In the genomic region with DNA sequence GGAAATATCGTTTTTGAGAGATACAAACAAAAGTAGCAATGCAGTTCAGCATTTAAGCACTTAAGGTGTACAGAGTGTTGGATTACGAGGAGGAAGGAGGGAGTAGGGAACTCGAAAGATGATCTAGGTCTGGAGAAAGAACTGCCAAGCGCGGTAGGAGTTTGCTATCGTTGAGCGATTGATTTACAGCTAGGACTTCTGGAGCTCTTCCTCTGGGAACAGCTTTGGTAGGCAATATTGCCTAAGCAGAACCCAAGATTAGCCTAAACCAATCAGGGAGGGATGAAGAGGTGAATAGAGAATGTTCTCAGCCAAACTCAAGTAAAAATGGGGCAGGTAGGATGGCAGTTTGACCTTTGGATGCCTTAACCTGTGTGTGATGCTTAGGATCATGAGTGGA, we compare ENCODE assay signal across 8 cellular contexts. TPM values are rescaled to one million over a fixed set of nuclear protein-coding genes. Genes with fewer than 3 reads are reported as not detected.
DNase-seq lines count a peak whose midpoint lies in the region; ATAC-seq and TF ChIP-seq lines count a peak whose summit lies in the region.

No MANE protein-coding gene starts in this region.

- peak overlapping the region; percentile 62 to 98 (median 92) for H3K27ac Mint-ChIP-seq in naive thymus-derived CD8-positive, alpha-beta T cell

- peak overlapping the region; percentile 88 to 99 (median 96) for H3K4me3 Mint-ChIP-seq in naive thymus-derived CD8-positive, alpha-beta T cell

- peak overlapping the region; percentile 95 for H3K9ac ChIP-seq in BLaER1

- peaks cover 0 to 29% (median 1%) of the 10 kb centered on the region in 3 donors for H3K36me3 Mint-ChIP-seq in naive thymus-derived CD8-positive, alpha-beta T cell

- no peak for ATAC-seq in naive thymus-derived CD8-positive, alpha-beta T cell
- no peak for ATAC-seq in HG03097 (IDR thresholded peaks at IDR 0.05; ENCODE audit: low FRiP score, unreplicated experiment)

- peaks cover 58% of the 10 kb centered on the region for H4K20me1 ChIP-seq in BLaER1

- H3K27me3 Mint-ChIP-seq in naive thymus-derived CD8-positive, alpha-beta T cell: peaks cover 0 to 5% (median 0%) of the 10 kb centered on the region in 5 donors

- H3K4me2 ChIP-seq in BLaER1: peak overlapping the region; percentile 100

- H3K9me3 Mint-ChIP-seq in naive thymus-derived CD8-positive, alpha-beta T cell: no peaks in the 10 kb centered on the region

- peak overlapping the region; percentile 95 for H3K27ac ChIP-seq in BLaER1

- no peaks in the 10 kb centered on the region for H3K27me3 ChIP-seq in BLaER1

- H3K9me3 ChIP-seq in BLaER1: no peaks in the 10 kb centered on the region

- no peak for DNase-seq in LNCaP clone FGC (ENCODE audit: low read depth)
- peak; percentile 27 for DNase-seq in choroid plexus epithelial cell (ENCODE audit: low read depth)
- DNase-seq in naive thymus-derived CD8-positive, alpha-beta T cell: no peak
- no peak for DNase-seq in HPDE6-E6E7 (ENCODE audit: extremely low spot score)
- no peak for DNase-seq in NCI-H446 (lab: John Stamatoyannopoulos, UW)
- no peak for DNase-seq in T1000 (lab: John Stamatoyannopoulos, UW)

- H3K4me1 ChIP-seq in BLaER1: peaks cover 55% of the 10 kb centered on the region

- H3K36me3 ChIP-seq in BLaER1: peaks cover 27% of the 10 kb centered on the region

- H3K4me3 ChIP-seq in BLaER1 (peak overlapping the region; percentile 90), LNCaP clone FGC (ENCODE audit: low read depth, low read length) (peak overlapping the region; percentile 86), choroid plexus epithelial cell (ENCODE audit: low read depth, low read length) (peak overlapping the region; percentile 78)

- POLR2A ChIA-PET in naive thymus-derived CD8-positive, alpha-beta T cell (lab: Charles Lee): interaction anchor here (0.6 to 2.3 kb wide), 8 partner anchors 10 to 209 kb away, joined by 3 to 14 read pairs (median 8); a partner anchor contains a TSS

- no peak for TF ChIP-seq CTCF in LNCaP clone FGC (IDR thresholded peaks at IDR 0.05; ENCODE audit: control insufficient read depth, extremely low read depth, insufficient read depth)
- no peak for TF ChIP-seq CTCF in choroid plexus epithelial cell (conservative IDR thresholded peaks at IDR 0.05; ENCODE audit: low read depth, low read length)

- H3K4me1 Mint-ChIP-seq in naive thymus-derived CD8-positive, alpha-beta T cell: peaks cover 32 to 62% (median 50%) of the 10 kb centered on the region in 4 donors

RNA-seq across cellular contexts. Expression of a gene that starts 1.0 kb away (rescaled TPM):
- 10 to 100 TPM; 56.7 to 59.0 TPM for total RNA-seq in naive thymus-derived CD8-positive, alpha-beta T cell
- polyA plus RNA-seq in naive thymus-derived CD8-positive, alpha-beta T cell: 10 to 100 TPM; 60.8 to 84.5 (median 71.0) TPM

RNA-seq across cellular contexts. Expression of a gene that starts 22.5 kb away (rescaled TPM):
- total RNA-seq in naive thymus-derived CD8-positive, alpha-beta T cell: under 1 TPM in 1 of 2 experiments, not detected in 1; 0.19 TPM
- under 1 TPM in 1 of 3 donors, not detected in 2; 0.09 TPM for polyA plus RNA-seq in naive thymus-derived CD8-positive, alpha-beta T cell

RNA-seq across cellular contexts. Expression of a gene that starts 55.2 kb away (rescaled TPM):
- 1 to 10 TPM; 7.0 to 7.6 TPM for total RNA-seq in naive thymus-derived CD8-positive, alpha-beta T cell
- 10 to 100 TPM; 43.2 to 78.9 (median 55.3) TPM for polyA plus RNA-seq in naive thymus-derived CD8-positive, alpha-beta T cell
